9 cellular contexts compared by ENCODE assay signal in genomic region chr5:151051066-151051930, GRCh38. TPM values are rescaled to one million over a fixed set of nuclear protein-coding genes. Genes with fewer than 3 reads are reported as not detected.
DNase-seq lines count a peak whose midpoint lies in the region; ATAC-seq, FAIRE-seq and TF ChIP-seq lines count a peak whose summit lies in the region.
"Had no signal": no experiment of that assay in that cellular context is flagged by ENCODE, and none has a peak within 500 bp of the region (broad histone marks: within the 10 kb centered on the region; RNA-seq: fewer than 3 reads in every experiment).

No MANE protein-coding gene starts in this region.

- RAD21 ChIA-PET in HCT116 (lab: Charles Lee; ENCODE audit: low non-redundant PET in 1 of 2, low total read pairs in 2 of 2, uncharacterized antibody in 2 of 2, unreplicated experiment in 2 of 2), result interaction anchor here (0.6 to 1.7 kb wide), 6 partner anchors 49 to 201 kb away, joined by 3 to 16 read pairs (median 4); partner anchors contain the start of genes CCDC69 (in 1 of the 2) and GM2A (in 1 of the 2)

- no peak overlapping the region for H3K27ac Mint-ChIP-seq in WTC11

- no peaks in the 10 kb centered on the region for H4K20me1 ChIP-seq in HCT116 (ENCODE audit: insufficient read depth)

- POLR2A ChIA-PET in HCT116 (lab: Charles Lee) (interaction anchor here (0.9 to 1.0 kb wide), 2 partner anchors 12 to 65 kb away, joined by 3 read pairs; no protein-coding TSS in a partner anchor), WTC11 (lab: Charles Lee) (interaction anchor here (1.2 kb wide), 1 partner anchor 64 kb away, joined by 4 read pairs; no protein-coding TSS in a partner anchor)

- no peaks in the 10 kb centered on the region for H3K9me2 ChIP-seq in HCT116 (ENCODE audit: insufficient read depth)

- peak; percentile 89 for ATAC-seq in HCT116
- peak; percentile 88 for ATAC-seq in WTC11

- H3K4me3 ChIP-seq in HCT116 (replicated peaks in 1 of 2; ENCODE audit: low read depth in 1 of 2, low read length in 2 of 2) (no peak overlapping the region), bronchial epithelial cell (ENCODE audit: low read depth, low read length) (no peak overlapping the region), kidney (ENCODE audit: low read length in 2 of 2) (no peak overlapping the region)
- H3K4me3 ChIP-seq: skin epidermis had no signal

- FAIRE-seq in bronchial epithelial cell (lab: Jason Lieb, UNC), result no peak
- no peak for FAIRE-seq in kidney (lab: Jason Lieb, UNC)

- no peaks in the 10 kb centered on the region for H3K4me1 Mint-ChIP-seq in WTC11

- no peaks in the 10 kb centered on the region for H3K9me3 Mint-ChIP-seq in WTC11

- peaks cover 30% of the 10 kb centered on the region for H3K36me3 Mint-ChIP-seq in WTC11

- no peak for TF ChIP-seq POLR2A in HCT116 (IDR thresholded peaks at IDR 0.05; ENCODE audit: borderline replicate concordance, extremely low read depth, insufficient read depth, insufficient read length)

- H3K4me3 Mint-ChIP-seq in WTC11, result no peak overlapping the region

- H3K27me3 Mint-ChIP-seq in WTC11 (ENCODE audit: low read depth), result no peaks in the 10 kb centered on the region

- CTCF ChIA-PET in HCT116 (lab: Charles Lee), result interaction anchor here (0.6 to 8.8 kb wide), 16 partner anchors 10 to 264 kb away, joined by 3 to 171 read pairs (median 5); no protein-coding TSS in a partner anchor
- CTCF ChIA-PET in WTC11 (lab: Charles Lee), result interaction anchor here (0.6 to 8.1 kb wide), 62 partner anchors 9 to 601 kb away, joined by 3 to 305 read pairs (median 5); partner anchors contain the start of genes ANXA6, GM2A, GPX3 and TNIP1

- H3K27me3 ChIP-seq in HCT116 (ENCODE audit: insufficient read depth, low read length) (no peaks in the 10 kb centered on the region), bronchial epithelial cell (ENCODE audit: control insufficient read depth, insufficient read depth, low read length) (no peaks in the 10 kb centered on the region)

- H2AFZ ChIP-seq in HCT116 (ENCODE audit: low read depth, low read length, poor library complexity, severe bottlenecking), result no peak overlapping the region

- no peak overlapping the region for H3K9ac ChIP-seq in HCT116 (ENCODE audit: low read length)
- peak overlapping the region in 1 of 2 donors; percentile 10 for H3K9ac ChIP-seq in kidney (ENCODE audit: low read length in 2 of 2)

- no peaks in the 10 kb centered on the region for H3K79me2 ChIP-seq in HCT116 (ENCODE audit: insufficient read depth, low read length)

- H3K36me3 ChIP-seq in HCT116 (ENCODE audit: control insufficient read depth in 1 of 2, insufficient read depth in 2 of 2, low read length in 2 of 2) (peaks cover 0 to 7% of the 10 kb centered on the region in 2 experiments; a peak in 2 of 4 replicates), bronchial epithelial cell (ENCODE audit: control insufficient read depth, insufficient read depth, low read length) (peaks cover 47% of the 10 kb centered on the region), kidney (ENCODE audit: control insufficient read depth in 1 of 2, insufficient read depth in 2 of 2, low read length in 2 of 2) (peaks cover 40 to 65% of the 10 kb centered on the region in 2 donors)

- peak; percentile 93 for TF ChIP-seq RAD21 in HCT116 (IDR thresholded peaks at IDR 0.05; ENCODE audit: low read depth)

- H3K4me1 ChIP-seq in HCT116 (ENCODE audit: control insufficient read depth in 1 of 2, insufficient read depth in 2 of 2, low read length in 2 of 2), result no peaks in the 10 kb centered on the region
- H3K4me1 ChIP-seq in kidney (ENCODE audit: control insufficient read depth in 1 of 2, insufficient read depth in 1 of 2, low read depth in 1 of 2, low read length in 2 of 2), result peaks cover 13 to 14% of the 10 kb centered on the region in 2 donors

- DNase-seq in GM10266 (ENCODE audit: extremely low spot score) (peak; percentile 75), HCT116 (ENCODE audit: low read depth, low spot score) (peak; percentile 56), NCI-H1092 treated with DMSO at 0.1 percent for 48 hours (lab: John Stamatoyannopoulos, UW) (peak; percentile 6), WTC11 (ENCODE audit: low spot score) (peak; percentile 89), bronchial epithelial cell (ENCODE audit: low read depth) (peak; percentile 62), kidney (peak; percentile 86), NCI-H774 (lab: John Stamatoyannopoulos, UW) (no peak)
- peak; percentile 70 for DNase-seq in stimulated activated CD4-positive, alpha-beta T cell treated with anti-CD3 and anti-CD28 coated beads, Interleukin-1b, Interleukin-23, amount 100 ng/mL, for 48 hours

- no peak overlapping the region for H3K27ac ChIP-seq in HCT116 (ENCODE audit: low read depth, low read length)
- peak overlapping the region in 1 of 2 donors; percentile 8 for H3K27ac ChIP-seq in kidney (ENCODE audit: low read depth in 2 of 2, low read length in 2 of 2)

- no peak overlapping the region for H3K4me2 ChIP-seq in HCT116 (ENCODE audit: low read length)

- TF ChIP-seq CTCF in GM10266 (IDR thresholded peaks at IDR 0.05; ENCODE audit: control insufficient read depth, insufficient read depth, low read depth, missing control alignments) (peak; percentile 82), HCT116 (IDR thresholded peaks at IDR 0.05 in 2 of 3, conservative IDR thresholded peaks at IDR 0.05 in 1 of 3; ENCODE audit: borderline replicate concordance in 1 of 3, insufficient read depth in 1 of 3, low read depth in 2 of 3, low read length in 2 of 3) (peak; percentile 88 to 96 (median 95)), WTC11 (IDR thresholded peaks at IDR 0.05) (peak; percentile 71), bronchial epithelial cell (IDR thresholded peaks at IDR 0.05; ENCODE audit: insufficient read depth, low read length, severe bottlenecking) (peak; percentile 84), kidney (IDR thresholded peaks at IDR 0.05; ENCODE audit: borderline replicate concordance, extremely low read depth, insufficient read depth) (peak; percentile 95)

- no peaks in the 10 kb centered on the region for H3K9me3 ChIP-seq in HCT116 (ENCODE audit: control insufficient read depth in 1 of 2, insufficient read depth in 1 of 2, low read depth in 1 of 2, low read length in 2 of 2)
- no peaks in the 10 kb centered on the region for H3K9me3 ChIP-seq in kidney (ENCODE audit: control insufficient read depth in 1 of 2, low read length in 2 of 2)

- intact Hi-C loops in HCT116 (cut with micrococcal nuclease) (loop anchor here (1.0 to 2.0 kb wide), 4 partner anchors 64 to 188 kb away; partner anchors contain the start of gene ANXA6), kidney (cut with DNase I) (loop anchor here (5.0 kb wide), 1 partner anchor 66 kb away; no protein-coding TSS in a partner anchor)

- no TSS peak for BruUV-seq in HCT116 (replicated peaks; lab: Mats Ljungman, UMichigan)

TF ChIP-seq in HCT116, 20 proteins besides CTCF, POLR2A, EP300 and RAD21 (continues in another document):
- TF ChIP-seq YY1 (IDR thresholded peaks at IDR 0.05; ENCODE audit: extremely low read depth, insufficient replicate concordance, low read depth, low read length) (no peak), ZFX (IDR thresholded peaks at IDR 0.05) (no peak), EZH2 (IDR thresholded peaks at IDR 0.05) (no peak), MAX (IDR thresholded peaks at IDR 0.05) (no peak), ATF3 (IDR thresholded peaks at IDR 0.05) (no peak), TCF7L2 (IDR thresholded peaks at IDR 0.05; ENCODE audit: borderline replicate concordance, extremely low read depth, insufficient read depth, insufficient read length) (no peak), POLR2AphosphoS5 (IDR thresholded peaks at IDR 0.05; ENCODE audit: low read depth, low read length) (no peak), SIN3A (IDR thresholded peaks at IDR 0.05; ENCODE audit: low read depth) (no peak), EZH2phosphoT487 (IDR thresholded peaks at IDR 0.05; ENCODE audit: borderline replicate concordance) (no peak)

TF ChIP-seq in WTC11, 78 proteins besides CTCF, POLR2A, EP300 and RAD21 (continues in another document):
- TF ChIP-seq SOX15 (CRISPR knock-in tag; IDR thresholded peaks at IDR 0.05) (no peak), TEAD4 (CRISPR knock-in tag; IDR thresholded peaks at IDR 0.05) (no peak), HMGXB4 (CRISPR knock-in tag; IDR thresholded peaks at IDR 0.05) (no peak), SMAD3 (CRISPR knock-in tag; IDR thresholded peaks at IDR 0.05; ENCODE audit: borderline replicate concordance) (no peak), ZNF416 (CRISPR knock-in tag; IDR thresholded peaks at IDR 0.05) (no peak)

RNA-seq across cellular contexts. Expression of gene TNIP1, which starts 29.5 kb away (rescaled TPM):
- total RNA-seq in HCT116 (2021; ENCODE audit: unreplicated experiment) (46.0 TPM), WTC11 (2021) (41.1 to 48.9 TPM (median 47.0 TPM) in 3 replicates), bronchial epithelial cell (65.6 and 75.3 TPM in 2 replicates), kidney (132 TPM)
- 58.7 and 63.9 TPM in 2 replicates for polyA plus RNA-seq in HCT116 (2012)
- polyA plus RNA-seq in kidney (ENCODE audit: insufficient read depth, low read depth, low replicate concordance), result 109 TPM

RNA-seq across cellular contexts. Expression of gene GPX3, which starts 30.9 kb away (rescaled TPM):
- total RNA-seq in HCT116 (2021; ENCODE audit: unreplicated experiment), result 0.96 TPM
- polyA plus RNA-seq in HCT116 (2012), result 0.10 and 0.55 TPM in 2 replicates
- 24.5 to 26.9 TPM (median 26.2 TPM) in 3 replicates for total RNA-seq in WTC11 (2021)
- total RNA-seq in bronchial epithelial cell, result 79.0 and 182 TPM in 2 replicates
- 1,327 TPM for total RNA-seq in kidney
- polyA plus RNA-seq in kidney (ENCODE audit: insufficient read depth, low read depth, low replicate concordance), result 27,893 TPM
